ENCODE assay signal across 1 cellular context in the genomic region with DNA sequence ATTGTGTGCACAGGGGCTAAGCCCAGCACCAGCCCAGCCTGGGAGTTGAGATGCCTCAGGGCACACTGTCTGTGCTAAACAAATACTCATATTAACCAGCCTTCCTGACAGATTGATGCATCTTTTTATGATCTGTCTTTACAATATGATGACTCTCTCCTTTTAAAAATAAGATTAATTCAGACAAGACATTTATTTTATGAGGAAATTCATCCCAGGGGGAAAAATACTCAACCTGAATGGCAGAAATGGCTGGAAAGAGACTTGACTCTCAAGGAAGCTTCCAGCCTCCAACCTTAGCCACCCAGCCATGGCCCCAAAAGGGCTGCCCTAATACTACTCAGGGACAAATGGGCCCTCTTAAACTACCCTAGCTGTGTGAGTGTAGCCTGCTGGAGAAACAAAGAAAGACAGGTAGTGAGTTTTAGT.
TF ChIP-seq lines count a peak whose summit lies in the region.

No MANE protein-coding gene starts in this region.

TF ChIP-seq in HepG2, 621 proteins besides CTCF, POLR2A, EP300 and RAD21:
- no peak for TF ChIP-seq ZFP37 (CRISPR knock-in tag; IDR thresholded peaks at IDR 0.05; ENCODE audit: borderline replicate concordance)
- TF ChIP-seq, protein P1, sequence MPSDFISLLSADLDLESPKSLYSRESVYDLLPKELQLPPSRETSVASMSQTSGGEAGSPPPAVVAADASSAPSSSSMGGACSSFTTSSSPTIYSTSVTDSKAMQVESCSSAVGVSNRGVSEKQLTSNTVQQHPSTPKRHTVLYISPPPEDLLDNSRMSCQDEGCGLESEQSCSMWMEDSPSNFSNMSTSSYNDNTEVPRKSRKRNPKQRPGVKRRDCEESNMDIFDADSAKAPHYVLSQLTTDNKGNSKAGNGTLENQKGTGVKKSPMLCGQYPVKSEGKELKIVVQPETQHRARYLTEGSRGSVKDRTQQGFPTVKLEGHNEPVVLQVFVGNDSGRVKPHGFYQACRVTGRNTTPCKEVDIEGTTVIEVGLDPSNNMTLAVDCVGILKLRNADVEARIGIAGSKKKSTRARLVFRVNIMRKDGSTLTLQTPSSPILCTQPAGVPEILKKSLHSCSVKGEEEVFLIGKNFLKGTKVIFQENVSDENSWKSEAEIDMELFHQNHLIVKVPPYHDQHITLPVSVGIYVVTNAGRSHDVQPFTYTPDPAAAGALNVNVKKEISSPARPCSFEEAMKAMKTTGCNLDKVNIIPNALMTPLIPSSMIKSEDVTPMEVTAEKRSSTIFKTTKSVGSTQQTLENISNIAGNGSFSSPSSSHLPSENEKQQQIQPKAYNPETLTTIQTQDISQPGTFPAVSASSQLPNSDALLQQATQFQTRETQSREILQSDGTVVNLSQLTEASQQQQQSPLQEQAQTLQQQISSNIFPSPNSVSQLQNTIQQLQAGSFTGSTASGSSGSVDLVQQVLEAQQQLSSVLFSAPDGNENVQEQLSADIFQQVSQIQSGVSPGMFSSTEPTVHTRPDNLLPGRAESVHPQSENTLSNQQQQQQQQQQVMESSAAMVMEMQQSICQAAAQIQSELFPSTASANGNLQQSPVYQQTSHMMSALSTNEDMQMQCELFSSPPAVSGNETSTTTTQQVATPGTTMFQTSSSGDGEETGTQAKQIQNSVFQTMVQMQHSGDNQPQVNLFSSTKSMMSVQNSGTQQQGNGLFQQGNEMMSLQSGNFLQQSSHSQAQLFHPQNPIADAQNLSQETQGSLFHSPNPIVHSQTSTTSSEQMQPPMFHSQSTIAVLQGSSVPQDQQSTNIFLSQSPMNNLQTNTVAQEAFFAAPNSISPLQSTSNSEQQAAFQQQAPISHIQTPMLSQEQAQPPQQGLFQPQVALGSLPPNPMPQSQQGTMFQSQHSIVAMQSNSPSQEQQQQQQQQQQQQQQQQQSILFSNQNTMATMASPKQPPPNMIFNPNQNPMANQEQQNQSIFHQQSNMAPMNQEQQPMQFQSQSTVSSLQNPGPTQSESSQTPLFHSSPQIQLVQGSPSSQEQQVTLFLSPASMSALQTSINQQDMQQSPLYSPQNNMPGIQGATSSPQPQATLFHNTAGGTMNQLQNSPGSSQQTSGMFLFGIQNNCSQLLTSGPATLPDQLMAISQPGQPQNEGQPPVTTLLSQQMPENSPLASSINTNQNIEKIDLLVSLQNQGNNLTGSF (CRISPR knock-in tag; IDR thresholded peaks at IDR 0.05): no peak
- no peak for TF ChIP-seq ZNF597 (CRISPR knock-in tag; IDR thresholded peaks at IDR 0.05)
- no peak for TF ChIP-seq JUNB (CRISPR knock-in tag; IDR thresholded peaks at IDR 0.05; ENCODE audit: borderline replicate concordance)
- no peak for TF ChIP-seq HOXA5 (CRISPR knock-in tag; IDR thresholded peaks at IDR 0.05)
- TF ChIP-seq RORA (CRISPR knock-in tag; IDR thresholded peaks at IDR 0.05): no peak
- TF ChIP-seq SNAPC2 (CRISPR knock-in tag; IDR thresholded peaks at IDR 0.05): no peak
- no peak for TF ChIP-seq PLSCR1 (CRISPR knock-in tag; IDR thresholded peaks at IDR 0.05; ENCODE audit: borderline replicate concordance)
- TF ChIP-seq ZNF703 (CRISPR knock-in tag; IDR thresholded peaks at IDR 0.05; ENCODE audit: borderline replicate concordance): no peak
